In genomic region chr3:122005033-122005565, GRCh38 we compare ENCODE assay signal across 1 cellular context.
A peak's percentile ranks its signal among the peaks of the same experiment; 100 is the strongest.
TF ChIP-seq lines count a peak whose summit lies in the region.

No MANE protein-coding gene starts in this region.

TF ChIP-seq in GM12878, 131 proteins besides CTCF, POLR2A, EP300 and RAD21 (continued from another document and continues in another):
- TF ChIP-seq, protein P1, sequence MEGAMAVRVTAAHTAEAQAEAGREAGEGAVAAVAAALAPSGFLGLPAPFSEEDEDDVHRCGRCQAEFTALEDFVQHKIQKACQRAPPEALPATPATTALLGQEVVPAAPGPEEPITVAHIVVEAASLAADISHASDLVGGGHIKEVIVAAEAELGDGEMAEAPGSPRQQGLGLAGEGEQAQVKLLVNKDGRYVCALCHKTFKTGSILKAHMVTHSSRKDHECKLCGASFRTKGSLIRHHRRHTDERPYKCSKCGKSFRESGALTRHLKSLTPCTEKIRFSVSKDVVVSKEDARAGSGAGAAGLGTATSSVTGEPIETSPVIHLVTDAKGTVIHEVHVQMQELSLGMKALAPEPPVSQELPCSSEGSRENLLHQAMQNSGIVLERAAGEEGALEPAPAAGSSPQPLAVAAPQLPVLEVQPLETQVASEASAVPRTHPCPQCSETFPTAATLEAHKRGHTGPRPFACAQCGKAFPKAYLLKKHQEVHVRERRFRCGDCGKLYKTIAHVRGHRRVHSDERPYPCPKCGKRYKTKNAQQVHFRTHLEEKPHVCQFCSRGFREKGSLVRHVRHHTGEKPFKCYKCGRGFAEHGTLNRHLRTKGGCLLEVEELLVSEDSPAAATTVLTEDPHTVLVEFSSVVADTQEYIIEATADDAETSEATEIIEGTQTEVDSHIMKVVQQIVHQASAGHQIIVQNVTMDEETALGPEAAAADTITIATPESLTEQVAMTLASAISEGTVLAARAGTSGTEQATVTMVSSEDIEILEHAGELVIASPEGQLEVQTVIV (IDR thresholded peaks at IDR 0.05; ENCODE audit: borderline replicate concordance, partially characterized antibody): no peak
- TF ChIP-seq HDGF (IDR thresholded peaks at IDR 0.05): no peak
- no peak for TF ChIP-seq YBX1 (IDR thresholded peaks at IDR 0.05)
- TF ChIP-seq SUZ12 (IDR thresholded peaks at IDR 0.05; ENCODE audit: unreplicated experiment): no peak
- TF ChIP-seq CUX1 (IDR thresholded peaks at IDR 0.05; ENCODE audit: insufficient replicate concordance, low read depth, low read length): no peak
- no peak for TF ChIP-seq NFYA (IDR thresholded peaks at IDR 0.05; ENCODE audit: borderline replicate concordance, low read depth, low read length)
- no peak for TF ChIP-seq MXI1 (IDR thresholded peaks at IDR 0.05; ENCODE audit: low read depth, low read length)
- TF ChIP-seq SPI1 (IDR thresholded peaks at IDR 0.05; ENCODE audit: borderline replicate concordance, insufficient read depth, low read depth, low read length): 0 out of 2 replicates have a peak, but pooled peaks have one; percentile 8
- no peak for TF ChIP-seq RCOR1 (conservative IDR thresholded peaks at IDR 0.05; ENCODE audit: low read depth, low read length)
- TF ChIP-seq ATF2 (IDR thresholded peaks at IDR 0.05; ENCODE audit: low read length): peak; percentile 50; the same call in 1 of the 2 replicates
- no peak for TF ChIP-seq HSF1 (IDR thresholded peaks at IDR 0.05; ENCODE audit: low read depth, low read length)
- no peak for TF ChIP-seq POLR2AphosphoS2 (IDR thresholded peaks at IDR 0.05; ENCODE audit: low read depth, low read length)
- TF ChIP-seq CREB1 (IDR thresholded peaks at IDR 0.05; ENCODE audit: low read depth): no peak
- TF ChIP-seq MTA3 (IDR thresholded peaks at IDR 0.05; ENCODE audit: borderline replicate concordance, low read length): no peak
- TF ChIP-seq CEBPB (IDR thresholded peaks at IDR 0.05; ENCODE audit: borderline replicate concordance in 1 of 2, low read depth in 2 of 2, low read length in 2 of 2): no peak
- TF ChIP-seq, protein P2, sequence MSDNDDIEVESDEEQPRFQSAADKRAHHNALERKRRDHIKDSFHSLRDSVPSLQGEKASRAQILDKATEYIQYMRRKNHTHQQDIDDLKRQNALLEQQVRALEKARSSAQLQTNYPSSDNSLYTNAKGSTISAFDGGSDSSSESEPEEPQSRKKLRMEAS (IDR thresholded peaks at IDR 0.05; ENCODE audit: low read depth, low read length): no peak
- TF ChIP-seq JUNB (IDR thresholded peaks at IDR 0.05): peak; percentile 73
- TF ChIP-seq ZBED1 (IDR thresholded peaks at IDR 0.05; ENCODE audit: borderline replicate concordance): peak; percentile 67; the same call in 1 of the 2 replicates
- TF ChIP-seq ELK1 (IDR thresholded peaks at IDR 0.05; ENCODE audit: low read depth, low read length): no peak
- TF ChIP-seq, protein P3, sequence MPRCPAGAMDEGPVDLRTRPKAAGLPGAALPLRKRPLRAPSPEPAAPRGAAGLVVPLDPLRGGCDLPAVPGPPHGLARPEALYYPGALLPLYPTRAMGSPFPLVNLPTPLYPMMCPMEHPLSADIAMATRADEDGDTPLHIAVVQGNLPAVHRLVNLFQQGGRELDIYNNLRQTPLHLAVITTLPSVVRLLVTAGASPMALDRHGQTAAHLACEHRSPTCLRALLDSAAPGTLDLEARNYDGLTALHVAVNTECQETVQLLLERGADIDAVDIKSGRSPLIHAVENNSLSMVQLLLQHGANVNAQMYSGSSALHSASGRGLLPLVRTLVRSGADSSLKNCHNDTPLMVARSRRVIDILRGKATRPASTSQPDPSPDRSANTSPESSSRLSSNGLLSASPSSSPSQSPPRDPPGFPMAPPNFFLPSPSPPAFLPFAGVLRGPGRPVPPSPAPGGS (IDR thresholded peaks at IDR 0.05; ENCODE audit: borderline replicate concordance, insufficient read depth, low read depth, low read length, poor library complexity, severe bottlenecking): peak; percentile 72
- no peak for TF ChIP-seq MYC (IDR thresholded peaks at IDR 0.05; ENCODE audit: insufficient read depth, insufficient read length, insufficient replicate concordance, low read length, severe bottlenecking)
- TF ChIP-seq, protein P4, sequence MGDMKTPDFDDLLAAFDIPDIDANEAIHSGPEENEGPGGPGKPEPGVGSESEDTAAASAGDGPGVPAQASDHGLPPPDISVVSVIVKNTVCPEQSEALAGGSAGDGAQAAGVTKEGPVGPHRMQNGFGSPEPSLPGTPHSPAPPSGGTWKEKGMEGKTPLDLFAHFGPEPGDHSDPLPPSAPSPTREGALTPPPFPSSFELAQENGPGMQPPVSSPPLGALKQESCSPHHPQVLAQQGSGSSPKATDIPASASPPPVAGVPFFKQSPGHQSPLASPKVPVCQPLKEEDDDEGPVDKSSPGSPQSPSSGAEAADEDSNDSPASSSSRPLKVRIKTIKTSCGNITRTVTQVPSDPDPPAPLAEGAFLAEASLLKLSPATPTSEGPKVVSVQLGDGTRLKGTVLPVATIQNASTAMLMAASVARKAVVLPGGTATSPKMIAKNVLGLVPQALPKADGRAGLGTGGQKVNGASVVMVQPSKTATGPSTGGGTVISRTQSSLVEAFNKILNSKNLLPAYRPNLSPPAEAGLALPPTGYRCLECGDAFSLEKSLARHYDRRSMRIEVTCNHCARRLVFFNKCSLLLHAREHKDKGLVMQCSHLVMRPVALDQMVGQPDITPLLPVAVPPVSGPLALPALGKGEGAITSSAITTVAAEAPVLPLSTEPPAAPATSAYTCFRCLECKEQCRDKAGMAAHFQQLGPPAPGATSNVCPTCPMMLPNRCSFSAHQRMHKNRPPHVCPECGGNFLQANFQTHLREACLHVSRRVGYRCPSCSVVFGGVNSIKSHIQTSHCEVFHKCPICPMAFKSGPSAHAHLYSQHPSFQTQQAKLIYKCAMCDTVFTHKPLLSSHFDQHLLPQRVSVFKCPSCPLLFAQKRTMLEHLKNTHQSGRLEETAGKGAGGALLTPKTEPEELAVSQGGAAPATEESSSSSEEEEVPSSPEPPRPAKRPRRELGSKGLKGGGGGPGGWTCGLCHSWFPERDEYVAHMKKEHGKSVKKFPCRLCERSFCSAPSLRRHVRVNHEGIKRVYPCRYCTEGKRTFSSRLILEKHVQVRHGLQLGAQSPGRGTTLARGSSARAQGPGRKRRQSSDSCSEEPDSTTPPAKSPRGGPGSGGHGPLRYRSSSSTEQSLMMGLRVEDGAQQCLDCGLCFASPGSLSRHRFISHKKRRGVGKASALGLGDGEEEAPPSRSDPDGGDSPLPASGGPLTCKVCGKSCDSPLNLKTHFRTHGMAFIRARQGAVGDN (IDR thresholded peaks at IDR 0.05): peak; percentile 61; the same call in 1 of the 2 replicates
- TF ChIP-seq, protein P5, sequence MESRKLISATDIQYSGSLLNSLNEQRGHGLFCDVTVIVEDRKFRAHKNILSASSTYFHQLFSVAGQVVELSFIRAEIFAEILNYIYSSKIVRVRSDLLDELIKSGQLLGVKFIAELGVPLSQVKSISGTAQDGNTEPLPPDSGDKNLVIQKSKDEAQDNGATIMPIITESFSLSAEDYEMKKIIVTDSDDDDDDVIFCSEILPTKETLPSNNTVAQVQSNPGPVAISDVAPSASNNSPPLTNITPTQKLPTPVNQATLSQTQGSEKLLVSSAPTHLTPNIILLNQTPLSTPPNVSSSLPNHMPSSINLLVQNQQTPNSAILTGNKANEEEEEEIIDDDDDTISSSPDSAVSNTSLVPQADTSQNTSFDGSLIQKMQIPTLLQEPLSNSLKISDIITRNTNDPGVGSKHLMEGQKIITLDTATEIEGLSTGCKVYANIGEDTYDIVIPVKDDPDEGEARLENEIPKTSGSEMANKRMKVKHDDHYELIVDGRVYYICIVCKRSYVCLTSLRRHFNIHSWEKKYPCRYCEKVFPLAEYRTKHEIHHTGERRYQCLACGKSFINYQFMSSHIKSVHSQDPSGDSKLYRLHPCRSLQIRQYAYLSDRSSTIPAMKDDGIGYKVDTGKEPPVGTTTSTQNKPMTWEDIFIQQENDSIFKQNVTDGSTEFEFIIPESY (IDR thresholded peaks at IDR 0.05): no peak
- 0 out of 2 replicates have a peak, but pooled peaks have one; percentile 39 for TF ChIP-seq LARP7 (IDR thresholded peaks at IDR 0.05)
- no peak for TF ChIP-seq CHD1 (IDR thresholded peaks at IDR 0.05; ENCODE audit: low read depth, low read length)
- TF ChIP-seq RUNX3 (IDR thresholded peaks at IDR 0.05; ENCODE audit: low read length): peak; percentile 60
- no peak for TF ChIP-seq SRF (IDR thresholded peaks at IDR 0.05; ENCODE audit: low read depth in 2 of 2, low read length in 2 of 2)
- 0 out of 2 replicates have a peak, but pooled peaks have one; percentile 56 for TF ChIP-seq SMARCA5 (IDR thresholded peaks at IDR 0.05)
- no peak for TF ChIP-seq STAT1 (conservative IDR thresholded peaks at IDR 0.05)
- peak; percentile 60; the same call in 1 of the 2 replicates for TF ChIP-seq CREM (IDR thresholded peaks at IDR 0.05; ENCODE audit: low read depth)
- no peak for TF ChIP-seq PBX3 (IDR thresholded peaks at IDR 0.05; ENCODE audit: insufficient replicate concordance, low read depth, low read length)
- TF ChIP-seq EED (IDR thresholded peaks at IDR 0.05; ENCODE audit: low read depth): peak; percentile 86
- 0 out of 2 replicates have a peak, but pooled peaks have one; percentile 48 for TF ChIP-seq CHD2 (IDR thresholded peaks at IDR 0.05; ENCODE audit: borderline replicate concordance, low read depth, low read length)
